1 cellular context compared by ENCODE assay signal in the genomic region with DNA sequence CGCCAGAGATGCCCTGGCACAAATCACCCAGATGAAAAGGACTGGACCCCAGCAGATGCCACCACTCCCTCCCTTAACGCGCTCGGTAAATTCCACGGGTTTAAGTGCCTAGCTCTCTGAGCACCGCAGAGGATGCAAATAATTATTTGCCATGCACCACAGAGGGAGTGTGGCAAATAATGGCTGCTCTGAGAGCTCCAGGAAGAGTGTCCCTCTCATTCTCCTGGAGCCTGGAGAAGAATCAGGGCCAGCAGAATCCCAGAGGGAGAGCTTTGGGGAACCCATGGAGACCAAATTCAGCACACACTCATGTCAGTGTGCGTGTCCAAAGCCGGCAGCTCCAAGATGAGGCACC.
A peak's percentile ranks its signal among the peaks of the same experiment; 100 is the strongest.
TF ChIP-seq lines count a peak whose summit lies in the region.

No MANE protein-coding gene starts in this region.

TF ChIP-seq in HepG2, 621 proteins besides CTCF, POLR2A, EP300 and RAD21:
- TF ChIP-seq NR2F6 (IDR thresholded peaks at IDR 0.05) (no peak), NR2F6 (CRISPR knock-in tag; IDR thresholded peaks at IDR 0.05) (no peak), YEATS4 (CRISPR knock-in tag; IDR thresholded peaks at IDR 0.05; ENCODE audit: borderline replicate concordance) (0 out of 2 replicates have a peak, but pooled peaks have one; percentile 9)
- TF ChIP-seq, protein P1, sequence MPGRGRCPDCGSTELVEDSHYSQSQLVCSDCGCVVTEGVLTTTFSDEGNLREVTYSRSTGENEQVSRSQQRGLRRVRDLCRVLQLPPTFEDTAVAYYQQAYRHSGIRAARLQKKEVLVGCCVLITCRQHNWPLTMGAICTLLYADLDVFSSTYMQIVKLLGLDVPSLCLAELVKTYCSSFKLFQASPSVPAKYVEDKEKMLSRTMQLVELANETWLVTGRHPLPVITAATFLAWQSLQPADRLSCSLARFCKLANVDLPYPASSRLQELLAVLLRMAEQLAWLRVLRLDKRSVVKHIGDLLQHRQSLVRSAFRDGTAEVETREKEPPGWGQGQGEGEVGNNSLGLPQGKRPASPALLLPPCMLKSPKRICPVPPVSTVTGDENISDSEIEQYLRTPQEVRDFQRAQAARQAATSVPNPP (CRISPR knock-in tag; IDR thresholded peaks at IDR 0.05) = no peak
- TF ChIP-seq, protein P2, sequence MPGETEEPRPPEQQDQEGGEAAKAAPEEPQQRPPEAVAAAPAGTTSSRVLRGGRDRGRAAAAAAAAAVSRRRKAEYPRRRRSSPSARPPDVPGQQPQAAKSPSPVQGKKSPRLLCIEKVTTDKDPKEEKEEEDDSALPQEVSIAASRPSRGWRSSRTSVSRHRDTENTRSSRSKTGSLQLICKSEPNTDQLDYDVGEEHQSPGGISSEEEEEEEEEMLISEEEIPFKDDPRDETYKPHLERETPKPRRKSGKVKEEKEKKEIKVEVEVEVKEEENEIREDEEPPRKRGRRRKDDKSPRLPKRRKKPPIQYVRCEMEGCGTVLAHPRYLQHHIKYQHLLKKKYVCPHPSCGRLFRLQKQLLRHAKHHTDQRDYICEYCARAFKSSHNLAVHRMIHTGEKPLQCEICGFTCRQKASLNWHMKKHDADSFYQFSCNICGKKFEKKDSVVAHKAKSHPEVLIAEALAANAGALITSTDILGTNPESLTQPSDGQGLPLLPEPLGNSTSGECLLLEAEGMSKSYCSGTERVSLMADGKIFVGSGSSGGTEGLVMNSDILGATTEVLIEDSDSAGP (CRISPR knock-in tag; IDR thresholded peaks at IDR 0.05; ENCODE audit: borderline replicate concordance) = peak; percentile 33; the same call in 1 of the 2 replicates
- TF ChIP-seq, protein P3, sequence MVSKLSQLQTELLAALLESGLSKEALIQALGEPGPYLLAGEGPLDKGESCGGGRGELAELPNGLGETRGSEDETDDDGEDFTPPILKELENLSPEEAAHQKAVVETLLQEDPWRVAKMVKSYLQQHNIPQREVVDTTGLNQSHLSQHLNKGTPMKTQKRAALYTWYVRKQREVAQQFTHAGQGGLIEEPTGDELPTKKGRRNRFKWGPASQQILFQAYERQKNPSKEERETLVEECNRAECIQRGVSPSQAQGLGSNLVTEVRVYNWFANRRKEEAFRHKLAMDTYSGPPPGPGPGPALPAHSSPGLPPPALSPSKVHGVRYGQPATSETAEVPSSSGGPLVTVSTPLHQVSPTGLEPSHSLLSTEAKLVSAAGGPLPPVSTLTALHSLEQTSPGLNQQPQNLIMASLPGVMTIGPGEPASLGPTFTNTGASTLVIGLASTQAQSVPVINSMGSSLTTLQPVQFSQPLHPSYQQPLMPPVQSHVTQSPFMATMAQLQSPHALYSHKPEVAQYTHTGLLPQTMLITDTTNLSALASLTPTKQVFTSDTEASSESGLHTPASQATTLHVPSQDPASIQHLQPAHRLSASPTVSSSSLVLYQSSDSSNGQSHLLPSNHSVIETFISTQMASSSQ (IDR thresholded peaks at IDR 0.05; ENCODE audit: low read depth) = no peak
- TF ChIP-seq, protein P3 (CRISPR knock-in tag; IDR thresholded peaks at IDR 0.05; ENCODE audit: borderline replicate concordance) = no peak
- TF ChIP-seq, protein P4, sequence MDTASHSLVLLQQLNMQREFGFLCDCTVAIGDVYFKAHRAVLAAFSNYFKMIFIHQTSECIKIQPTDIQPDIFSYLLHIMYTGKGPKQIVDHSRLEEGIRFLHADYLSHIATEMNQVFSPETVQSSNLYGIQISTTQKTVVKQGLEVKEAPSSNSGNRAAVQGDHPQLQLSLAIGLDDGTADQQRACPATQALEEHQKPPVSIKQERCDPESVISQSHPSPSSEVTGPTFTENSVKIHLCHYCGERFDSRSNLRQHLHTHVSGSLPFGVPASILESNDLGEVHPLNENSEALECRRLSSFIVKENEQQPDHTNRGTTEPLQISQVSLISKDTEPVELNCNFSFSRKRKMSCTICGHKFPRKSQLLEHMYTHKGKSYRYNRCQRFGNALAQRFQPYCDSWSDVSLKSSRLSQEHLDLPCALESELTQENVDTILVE (CRISPR knock-in tag; IDR thresholded peaks at IDR 0.05) = no peak
TF ChIP-seq in HepG2: peak in this region for 2.
